ENCODE assay signal across 14 cellular contexts in the genomic region with DNA sequence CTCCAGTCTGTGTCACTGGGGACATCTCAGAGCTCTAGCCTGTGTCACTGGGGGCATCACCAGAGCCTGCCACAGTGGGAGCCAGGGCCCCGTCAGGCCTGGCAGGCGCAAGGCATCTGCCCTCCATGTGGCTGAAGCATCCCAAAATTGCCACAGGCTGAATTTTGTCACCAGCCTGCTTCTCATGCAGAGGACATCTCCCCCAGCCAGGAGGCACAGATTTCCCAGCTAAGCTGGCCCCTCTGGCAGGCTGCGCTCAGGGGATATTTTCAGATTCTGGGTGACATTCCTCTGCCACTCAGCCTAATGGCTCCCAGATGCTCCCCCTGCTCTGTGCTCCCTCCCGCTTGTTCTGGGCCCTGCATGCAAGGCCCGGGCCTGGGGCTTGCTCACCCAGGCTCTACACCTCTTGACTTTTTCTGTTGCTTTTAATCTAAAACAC.
DNase-seq lines count a peak whose midpoint lies in the region; ATAC-seq and TF ChIP-seq lines count a peak whose summit lies in the region.
"Had no signal": no experiment of that assay in that cellular context is flagged by ENCODE, and none has a peak within 500 bp of the region (broad histone marks: within the 10 kb centered on the region; RNA-seq: fewer than 3 reads in every experiment).

No MANE protein-coding gene starts in this region.

- peak overlapping the region; percentile 20 for H3K27ac Mint-ChIP-seq in neural crest cell (ENCODE audit: unreplicated experiment)
- H3K27ac Mint-ChIP-seq: activated CD4-positive, alpha-beta T cell treated with anti-CD3 and anti-CD28 coated beads, Interleukin-2, amount 10 ng/mL, durations not matched to agents 24 days and 14 days; activated T-helper 1 cell treated with anti-CD3 and anti-CD28 coated beads, Interleukin-12 subunit alpha, Interleukin-12 subunit beta, Interleukin-2, Interleukin-4 antibody, amounts not matched to agents 30 ng/mL and 10 ng/mL and 1 ng/mL, durations not matched to agents 14 hours and 24 hours and 36 hours had no signal

- peak overlapping the region in 9 of 12 donors; percentile 16 to 72 (median 39) for H3K27ac ChIP-seq in heart left ventricle
- H3K27ac ChIP-seq in epithelial cell of prostate, result peak overlapping the region; percentile 24
- H3K27ac ChIP-seq in uterus, result peak overlapping the region; percentile 48 to 64
- H3K27ac ChIP-seq: right lobe of liver had no signal

- no peaks in the 10 kb centered on the region for H3K9me3 ChIP-seq in heart left ventricle
- H3K9me3 ChIP-seq in uterus, result no peaks in the 10 kb centered on the region
- H3K9me3 ChIP-seq: right lobe of liver had no signal

- H3K4me1 Mint-ChIP-seq in neural crest cell, result peaks cover 64% of the 10 kb centered on the region

- TF ChIP-seq CTCF in heart left ventricle (IDR thresholded peaks at IDR 0.05), result no peak
- no peak for TF ChIP-seq CTCF in neural crest cell (conservative IDR thresholded peaks at IDR 0.05)
- no peak for TF ChIP-seq CTCF in uterus (IDR thresholded peaks at IDR 0.05)

- no peaks in the 10 kb centered on the region for H3K27me3 ChIP-seq in heart left ventricle
- H3K27me3 ChIP-seq in uterus, result no peaks in the 10 kb centered on the region
- H3K27me3 ChIP-seq: right lobe of liver had no signal

- DNase-seq in heart left ventricle (no peak), cardiac septum (ENCODE audit: low spot score) (no peak), epithelial cell of prostate (ENCODE audit: low read depth, low spot score) (no peak), neural crest cell (ENCODE audit: low read depth, low spot score) (no peak), uterus (no peak), HUDEP-2 (lab: John Stamatoyannopoulos, UW; ENCODE audit: unreplicated experiment in 76 of 76) (no peak), middle frontal gyrus (ENCODE audit: extremely low spot score, low spot score) (no peak)
- DNase-seq: activated CD4-positive, alpha-beta T cell treated with anti-CD3 and anti-CD28 coated beads, Interleukin-2, amount 10 ng/mL, durations not matched to agents 24 days and 14 days; MV-4-11; OCI-M1; right lobe of liver; trophoblast cell had no signal

- peaks cover 0 to 29% (median 18%) of the 10 kb centered on the region in 12 donors for H3K4me1 ChIP-seq in heart left ventricle
- H3K4me1 ChIP-seq in uterus, result no peaks in the 10 kb centered on the region
- H3K4me1 ChIP-seq: right lobe of liver had no signal

- intact Hi-C loops in heart left ventricle (cut with DNase I), result no loop called here
- intact Hi-C loops in cardiac septum (cut with DNase I), result loop anchor here (5.0 kb wide), 1 partner anchor 64 kb away; a partner anchor contains a TSS
- intact Hi-C loops in uterus (cut with DNase I; ENCODE audit: low total_unique reads), result no loop called here

- H3K4me3 ChIP-seq in heart left ventricle, result peak overlapping the region in 6 of 12 donors; percentile 8 to 44 (median 36)
- H3K4me3 ChIP-seq in uterus, result no peak overlapping the region
- H3K4me3 ChIP-seq: right lobe of liver had no signal

- no peak for TF ChIP-seq POLR2A in heart left ventricle (IDR thresholded peaks at IDR 0.05)
- TF ChIP-seq POLR2A in uterus (IDR thresholded peaks at IDR 0.05), result no peak

- WGBS in heart left ventricle, 4 donors, result 49 to 56% (median 52%) methylated on average over 4 to 5 of the region's 5 CpGs

- H3K27me3 Mint-ChIP-seq in neural crest cell (ENCODE audit: low read depth), result no peaks in the 10 kb centered on the region

- H3K4me3 Mint-ChIP-seq in neural crest cell, result peak overlapping the region; percentile 50
- H3K4me3 Mint-ChIP-seq: activated CD4-positive, alpha-beta T cell treated with anti-CD3 and anti-CD28 coated beads, Interleukin-2, amount 10 ng/mL, durations not matched to agents 24 days and 14 days; activated T-helper 1 cell treated with anti-CD3 and anti-CD28 coated beads, Interleukin-12 subunit alpha, Interleukin-12 subunit beta, Interleukin-2, Interleukin-4 antibody, amounts not matched to agents 30 ng/mL and 10 ng/mL and 1 ng/mL, durations not matched to agents 14 hours and 24 hours and 36 hours had no signal

- H3K36me3 ChIP-seq in heart left ventricle (no peaks in the 10 kb centered on the region), uterus (no peaks in the 10 kb centered on the region)
- H3K36me3 ChIP-seq: right lobe of liver had no signal

- ATAC-seq in heart left ventricle (peak in 2 of 4 donors; percentile 36), GM21723 (IDR thresholded peaks at IDR 0.05; ENCODE audit: unreplicated experiment) (no peak)

- no peaks in the 10 kb centered on the region for H3K9me3 Mint-ChIP-seq in neural crest cell
- H3K9me3 Mint-ChIP-seq: activated CD4-positive, alpha-beta T cell treated with anti-CD3 and anti-CD28 coated beads, Interleukin-2, amount 10 ng/mL, durations not matched to agents 24 days and 14 days; activated T-helper 1 cell treated with anti-CD3 and anti-CD28 coated beads, Interleukin-12 subunit alpha, Interleukin-12 subunit beta, Interleukin-2, Interleukin-4 antibody, amounts not matched to agents 30 ng/mL and 10 ng/mL and 1 ng/mL, durations not matched to agents 14 hours and 24 hours and 36 hours had no signal

- H3K36me3 Mint-ChIP-seq in neural crest cell (ENCODE audit: low read depth), result no peaks in the 10 kb centered on the region
